Comparison of ENCODE assay signal across 8 cellular contexts in genomic region chr16:66662445-66663194, GRCh38. TPM values are rescaled to one million over a fixed set of nuclear protein-coding genes. Genes with fewer than 3 reads are reported as not detected.
DNase-seq lines count a peak whose midpoint lies in the region; FAIRE-seq and TF ChIP-seq lines count a peak whose summit lies in the region.

No MANE protein-coding gene starts in this region.

- no peak overlapping the region for H3K27ac Mint-ChIP-seq in T-helper 2 cell treated with Interferon-gamma antibody and Interleukin-4, amounts not matched to agents 5 μg/mL and 100 μg/mL, for 36 hours

- peaks cover 2% of the 10 kb centered on the region for H3K4me1 Mint-ChIP-seq in T-helper 2 cell treated with Interferon-gamma antibody and Interleukin-4, amounts not matched to agents 5 μg/mL and 100 μg/mL, for 36 hours (ENCODE audit: low read depth)

- WGBS in transverse colon (ENCODE audit: low coverage in 1 of 2), 2 donors, result 53 to 66% methylated on average over 6 to 7 of the region's 7 CpGs

- H3K36me3 ChIP-seq in ascending aorta (no peaks in the 10 kb centered on the region), transverse colon (no peaks in the 10 kb centered on the region)

- H3K9me3 Mint-ChIP-seq in T-helper 2 cell treated with Interferon-gamma antibody and Interleukin-4, amounts not matched to agents 5 μg/mL and 100 μg/mL, for 36 hours, result no peaks in the 10 kb centered on the region

- TF ChIP-seq POLR2A in transverse colon (IDR thresholded peaks at IDR 0.05) (no peak), GM12891 (IDR thresholded peaks at IDR 0.05; ENCODE audit: low read depth, low read length) (no peak)

- no peak overlapping the region for H3K4me3 Mint-ChIP-seq in T-helper 2 cell treated with Interferon-gamma antibody and Interleukin-4, amounts not matched to agents 5 μg/mL and 100 μg/mL, for 36 hours

- no peaks in the 10 kb centered on the region for H3K27me3 ChIP-seq in ascending aorta
- no peaks in the 10 kb centered on the region for H3K27me3 ChIP-seq in transverse colon

- H3K27ac ChIP-seq in ascending aorta (peak overlapping the region; percentile 38 to 57), transverse colon (peak overlapping the region in 3 of 4 donors; percentile 53 to 62 (median 61))

- no peak overlapping the region for H3K4me3 ChIP-seq in HFF-Myc (replicated peaks; ENCODE audit: low read depth, low read length)
- H3K4me3 ChIP-seq in ascending aorta, result no peak overlapping the region
- no peak overlapping the region for H3K4me3 ChIP-seq in transverse colon

- TF ChIP-seq CTCF in HFF-Myc (IDR thresholded peaks at IDR 0.05; ENCODE audit: low read depth, low read length, missing control alignments) (peak; percentile 60), ascending aorta (IDR thresholded peaks at IDR 0.05) (peak; percentile 18 to 42 (median 24)), transverse colon (IDR thresholded peaks at IDR 0.05) (peak; percentile 42 to 50 (median 46))

- no peak for TF ChIP-seq EP300 in transverse colon (IDR thresholded peaks at IDR 0.05; ENCODE audit: low read depth)

- no peaks in the 10 kb centered on the region for H3K9me3 ChIP-seq in ascending aorta
- no peaks in the 10 kb centered on the region for H3K9me3 ChIP-seq in transverse colon

- intact Hi-C loops in ascending aorta (cut with DNase I), result loop anchor here (5.0 kb wide), 1 partner anchor 90 kb away; the partner anchor contains the start of gene DYNC1LI2
- intact Hi-C loops in transverse colon (cut with DNase I; ENCODE audit: low total_unique reads), result no loop called here

- in situ Hi-C loops in ACHN (cut with HindIII; ENCODE audit: low pct_ligation_motif_present, low pct_unique_long_range_greater_than_20kb, low sequenced_read_pairs), result no loop called here
- in situ Hi-C loops in transverse colon (cut with MboI; ENCODE audit: low pct_ligation_motif_present in 1 of 4, low pct_unique_long_range_greater_than_20kb in 1 of 4, low sequenced_read_pairs in 3 of 4), result no loop called here

- DNase-seq in ACHN, result peak; percentile 71
- DNase-seq in HFF-Myc (ENCODE audit: extremely low read depth, low read depth), result no peak
- DNase-seq in ascending aorta (ENCODE audit: low spot score in 2 of 2), result no peak
- peak; percentile 58 for DNase-seq in iris pigment epithelial cell (ENCODE audit: low read depth)
- no peak for DNase-seq in transverse colon
- no peak for DNase-seq in GM12891 (ENCODE audit: insufficient read length, low spot score)
- no peak for DNase-seq in T-helper 2 cell treated with Interferon-gamma antibody and Interleukin-4, amounts not matched to agents 5 μg/mL and 100 μg/mL, for 36 hours (ENCODE audit: low spot score)
- no peak for DNase-seq in activated gamma-delta T cell (lab: John Stamatoyannopoulos, UW)

- peaks cover 0 to 3% of the 10 kb centered on the region in 2 donors for H3K4me1 ChIP-seq in ascending aorta
- peaks cover 3 to 40% (median 17%) of the 10 kb centered on the region in 4 donors for H3K4me1 ChIP-seq in transverse colon

- no peak for FAIRE-seq in GM12891 (lab: Jason Lieb, UNC)

- no peaks in the 10 kb centered on the region for H3K36me3 Mint-ChIP-seq in T-helper 2 cell treated with Interferon-gamma antibody and Interleukin-4, amounts not matched to agents 5 μg/mL and 100 μg/mL, for 36 hours (ENCODE audit: low read depth)

- H3K27me3 Mint-ChIP-seq in T-helper 2 cell treated with Interferon-gamma antibody and Interleukin-4, amounts not matched to agents 5 μg/mL and 100 μg/mL, for 36 hours (ENCODE audit: low read depth), result peaks cover 24% of the 10 kb centered on the region

TF ChIP-seq in GM12891, 5 proteins besides CTCF, POLR2A, EP300 and RAD21:
- TF ChIP-seq POLR2AphosphoS5 (IDR thresholded peaks at IDR 0.05; ENCODE audit: low read depth, low read length) (no peak), PAX5 (IDR thresholded peaks at IDR 0.05; ENCODE audit: insufficient read depth, low read length, severe bottlenecking) (no peak), SPI1 (IDR thresholded peaks at IDR 0.05; ENCODE audit: low read depth, low read length) (no peak), TAF1 (IDR thresholded peaks at IDR 0.05; ENCODE audit: low read depth, low read length) (no peak), POU2F2 (IDR thresholded peaks at IDR 0.05; ENCODE audit: low read depth, low read length) (no peak)

RNA-seq across cellular contexts. Expression of gene CMTM4, which starts 33.9 kb away (rescaled TPM):
- total RNA-seq in ascending aorta (20.1 TPM), transverse colon (100 to 1,000 TPM in 3 of 4 donors, 10 to 100 TPM in 1; 77.0 to 167 (median 163) TPM)
- 0.30 TPM for polyA plus RNA-seq in GM12891 (2012; ENCODE audit: low read depth, missing spikeins)

RNA-seq across cellular contexts. Expression of gene CMTM3, which starts 58.1 kb away (rescaled TPM):
- total RNA-seq in ascending aorta, result 42.6 TPM
- total RNA-seq in transverse colon, result 10 to 100 TPM in 1 of 4 donors, 1 to 10 TPM in 2, not detected in 1; 2.4 to 11.6 (median 6.1) TPM
- polyA plus RNA-seq in GM12891 (2012; ENCODE audit: low read depth, missing spikeins), result 18.9 TPM

Comparison
In these comparisons a context has a peak if more than half of its experiments do, and no peak if none do; other contexts are left out.
1. DNase-seq: peak in ACHN (single experiment) and iris pigment epithelial cell (single experiment); none in HFF-Myc (single experiment), ascending aorta (0 of 2), transverse colon (single experiment), GM12891 (single experiment), T-helper 2 cell treated with Interferon-gamma antibody and Interleukin-4, amounts not matched to agents 5 μg/mL and 100 μg/mL, for 36 hours (single experiment) and activated gamma-delta T cell (single experiment).
2. Peak in every context shown above with its lines, with median percentiles within 50 percentile points of each other: CTCF ChIP-seq.